Comparison of ENCODE assay signal across 8 cellular contexts in genomic region chr11:12110201-12110713, GRCh38. TPM values are rescaled to one million over a fixed set of nuclear protein-coding genes. Genes with fewer than 3 reads are reported as not detected.
DNase-seq lines count a peak whose midpoint lies in the region; ATAC-seq and TF ChIP-seq lines count a peak whose summit lies in the region.

Gene MICAL2 (plus strand): TSS chr11:12110590. CDS start chr11:12162156, 51,566 bp downstream.

- H3K4me2 ChIP-seq in KMS-11: peak within 1 kb of the TSS; percentile 54

- no peak within 1 kb of the TSS for H3K4me3 ChIP-seq in KMS-11 (IDR thresholded peaks at IDR 0.05; ENCODE audit: insufficient read depth, low read depth, low read length)
- peak within 1 kb of the TSS; percentile 87 for H3K4me3 ChIP-seq in fibroblast of mammary gland (ENCODE audit: control insufficient read depth, low read depth, low read length)

- H3K36me3 ChIP-seq in KMS-11 (ENCODE audit: insufficient read depth): no peaks in the 10 kb centered on the region

- H3K4me1 Mint-ChIP-seq in activated T-helper 2 cell treated with anti-CD3 and anti-CD28 coated beads, Interferon-gamma antibody, Interleukin-2, Interleukin-4, amounts not matched to agents 10 μg/mL and 5 μg/mL and 100 μg/mL, durations not matched to agents 14 hours and 24 hours and 36 hours (ENCODE audit: low read depth): peaks cover 60% of the 10 kb centered on the region
- H3K4me1 Mint-ChIP-seq in natural killer cell: peaks cover 26 to 32% of the 10 kb centered on the region in 2 donors

- peaks cover 7% of the 10 kb centered on the region for H3K4me1 ChIP-seq in KMS-11 (ENCODE audit: low read depth, poor library complexity, severe bottlenecking)

- ATAC-seq in GM21825 (IDR thresholded peaks at IDR 0.05; ENCODE audit: unreplicated experiment): peak; percentile 97
- ATAC-seq in natural killer cell: peak; percentile 95 to 99 (median 97)

- no peaks in the 10 kb centered on the region for H3K79me2 ChIP-seq in KMS-11 (ENCODE audit: insufficient read depth, low read depth)

- H3K27me3 Mint-ChIP-seq in activated T-helper 2 cell treated with anti-CD3 and anti-CD28 coated beads, Interferon-gamma antibody, Interleukin-2, Interleukin-4, amounts not matched to agents 10 μg/mL and 5 μg/mL and 100 μg/mL, durations not matched to agents 14 hours and 24 hours and 36 hours (ENCODE audit: low read depth): no peaks in the 10 kb centered on the region
- H3K27me3 Mint-ChIP-seq in natural killer cell (ENCODE audit: low read depth in 2 of 2): peaks cover under 1 to 5% of the 10 kb centered on the region in 2 donors

- H2AFZ ChIP-seq in KMS-11 (ENCODE audit: low read depth): peak within 1 kb of the TSS; percentile 90

- peak; percentile 95 for DNase-seq in DMS53 (lab: John Stamatoyannopoulos, UW)
- peak; percentile 95 for DNase-seq in RWPE1 (ENCODE audit: low spot score)
- peak; percentile 88 for DNase-seq in activated T-helper 2 cell treated with anti-CD3 and anti-CD28 coated beads, Interferon-gamma antibody, Interleukin-2, Interleukin-4, amounts not matched to agents 10 μg/mL and 5 μg/mL and 100 μg/mL, durations not matched to agents 14 hours and 24 hours and 36 hours (ENCODE audit: low spot score)
- peak; percentile 82 for DNase-seq in fibroblast of mammary gland (ENCODE audit: low read depth)
- peak; percentile 86 for DNase-seq in natural killer cell
- peak; percentile 56 to 77 (median 70) for DNase-seq in stimulated activated naive CD4-positive, alpha-beta T cell (lab: John Stamatoyannopoulos, UW)

- peaks cover 31% of the 10 kb centered on the region for H3K36me3 Mint-ChIP-seq in activated T-helper 2 cell treated with anti-CD3 and anti-CD28 coated beads, Interferon-gamma antibody, Interleukin-2, Interleukin-4, amounts not matched to agents 10 μg/mL and 5 μg/mL and 100 μg/mL, durations not matched to agents 14 hours and 24 hours and 36 hours (ENCODE audit: low read depth)
- H3K36me3 Mint-ChIP-seq in natural killer cell: no peaks in the 10 kb centered on the region

- no peak for TF ChIP-seq CTCF in KMS-11 (conservative IDR thresholded peaks at IDR 0.05; ENCODE audit: low read depth, low read length)
- no peak for TF ChIP-seq CTCF in RWPE1 (conservative IDR thresholded peaks at IDR 0.05; ENCODE audit: low read depth)
- no peak for TF ChIP-seq CTCF in fibroblast of mammary gland (conservative IDR thresholded peaks at IDR 0.05; ENCODE audit: control insufficient read depth, insufficient read depth, low read depth, low read length)
- TF ChIP-seq CTCF in natural killer cell (IDR thresholded peaks at IDR 0.05): no peak

- CTCF ChIA-PET in RWPE1 (lab: Yijun Ruan, JAX): interaction anchor here (1.2 kb wide), 1 partner anchor 8 kb away, joined by 4 read pairs; no protein-coding TSS in a partner anchor

- POLR2A ChIA-PET in RWPE1 (lab: Yijun Ruan, JAX; ENCODE audit: low non-redundant PET): interaction anchor here (0.8 to 1.6 kb wide), 4 partner anchors 12 to 54 kb away, joined by 3 to 5 read pairs (median 4); no protein-coding TSS in a partner anchor

- H3K9ac ChIP-seq in KMS-11: peak within 1 kb of the TSS; percentile 60; the same call in 1 of the 2 replicates

- H3K27me3 ChIP-seq in KMS-11 (ENCODE audit: insufficient read depth, low read depth): no peaks in the 10 kb centered on the region

- peak within 1 kb of the TSS; percentile 90 for H3K4me3 Mint-ChIP-seq in activated T-helper 2 cell treated with anti-CD3 and anti-CD28 coated beads, Interferon-gamma antibody, Interleukin-2, Interleukin-4, amounts not matched to agents 10 μg/mL and 5 μg/mL and 100 μg/mL, durations not matched to agents 14 hours and 24 hours and 36 hours (ENCODE audit: low read depth)
- H3K4me3 Mint-ChIP-seq in natural killer cell: peak within 1 kb of the TSS; percentile 83

- H3K27ac ChIP-seq in KMS-11: no peak within 1 kb of the TSS
- H3K27ac ChIP-seq in RWPE1: peak within 1 kb of the TSS; percentile 77

- intact Hi-C loops in activated T-helper 2 cell treated with anti-CD3 and anti-CD28 coated beads, Interferon-gamma antibody, Interleukin-2, Interleukin-4, amounts not matched to agents 10 μg/mL and 5 μg/mL and 100 μg/mL, durations not matched to agents 14 hours and 24 hours and 36 hours (cut with micrococcal nuclease): loop anchor here (1.0 to 5.0 kb wide), 6 partner anchors 40 to 126 kb away; no protein-coding TSS in a partner anchor
- intact Hi-C loops in natural killer cell (cut with micrococcal nuclease): loop anchor here (1.0 to 5.0 kb wide), 2 partner anchors 112 to 126 kb away; no protein-coding TSS in a partner anchor

- no peaks in the 10 kb centered on the region for H3K9me3 Mint-ChIP-seq in activated T-helper 2 cell treated with anti-CD3 and anti-CD28 coated beads, Interferon-gamma antibody, Interleukin-2, Interleukin-4, amounts not matched to agents 10 μg/mL and 5 μg/mL and 100 μg/mL, durations not matched to agents 14 hours and 24 hours and 36 hours
- H3K9me3 Mint-ChIP-seq in natural killer cell: no peaks in the 10 kb centered on the region

- H4K20me1 ChIP-seq in KMS-11 (ENCODE audit: insufficient read depth): no peaks in the 10 kb centered on the region

- peak within 1 kb of the TSS; percentile 99 for H3K27ac Mint-ChIP-seq in activated T-helper 2 cell treated with anti-CD3 and anti-CD28 coated beads, Interferon-gamma antibody, Interleukin-2, Interleukin-4, amounts not matched to agents 10 μg/mL and 5 μg/mL and 100 μg/mL, durations not matched to agents 14 hours and 24 hours and 36 hours
- H3K27ac Mint-ChIP-seq in natural killer cell: peak within 1 kb of the TSS in 1 of 2 donors; percentile 80

RNA-seq across cellular contexts. Expression of gene MICAL2, which starts in this region (rescaled TPM):
- total RNA-seq in activated T-helper 2 cell treated with anti-CD3 and anti-CD28 coated beads, Interferon-gamma antibody, Interleukin-2, Interleukin-4, amounts not matched to agents 10 μg/mL and 5 μg/mL and 100 μg/mL, durations not matched to agents 14 hours and 24 hours and 36 hours: 736 TPM in 2 replicates
- 10 to 100 TPM; 54.6 to 68.6 (median 57.4) TPM for total RNA-seq in natural killer cell

Comparison
In these comparisons a context has a peak if more than half of its experiments do, and no peak if none do; other contexts are left out.
1. RNA of gene MICAL2 (total RNA-seq): 736 TPM in activated T-helper 2 cell treated with anti-CD3 and anti-CD28 coated beads, Interferon-gamma antibody, Interleukin-2, Interleukin-4, amounts not matched to agents 10 μg/mL and 5 μg/mL and 100 μg/mL, durations not matched to agents 14 hours and 24 hours and 36 hours; 54.6 to 68.6 TPM in natural killer cell; every median in the first group is over 10 times any median in the second.
2. Peak in every context shown above with its lines, with median percentiles within 50 percentile points of each other: DNase-seq.